ENCODE assay signal across 9 cellular contexts in the genomic region with DNA sequence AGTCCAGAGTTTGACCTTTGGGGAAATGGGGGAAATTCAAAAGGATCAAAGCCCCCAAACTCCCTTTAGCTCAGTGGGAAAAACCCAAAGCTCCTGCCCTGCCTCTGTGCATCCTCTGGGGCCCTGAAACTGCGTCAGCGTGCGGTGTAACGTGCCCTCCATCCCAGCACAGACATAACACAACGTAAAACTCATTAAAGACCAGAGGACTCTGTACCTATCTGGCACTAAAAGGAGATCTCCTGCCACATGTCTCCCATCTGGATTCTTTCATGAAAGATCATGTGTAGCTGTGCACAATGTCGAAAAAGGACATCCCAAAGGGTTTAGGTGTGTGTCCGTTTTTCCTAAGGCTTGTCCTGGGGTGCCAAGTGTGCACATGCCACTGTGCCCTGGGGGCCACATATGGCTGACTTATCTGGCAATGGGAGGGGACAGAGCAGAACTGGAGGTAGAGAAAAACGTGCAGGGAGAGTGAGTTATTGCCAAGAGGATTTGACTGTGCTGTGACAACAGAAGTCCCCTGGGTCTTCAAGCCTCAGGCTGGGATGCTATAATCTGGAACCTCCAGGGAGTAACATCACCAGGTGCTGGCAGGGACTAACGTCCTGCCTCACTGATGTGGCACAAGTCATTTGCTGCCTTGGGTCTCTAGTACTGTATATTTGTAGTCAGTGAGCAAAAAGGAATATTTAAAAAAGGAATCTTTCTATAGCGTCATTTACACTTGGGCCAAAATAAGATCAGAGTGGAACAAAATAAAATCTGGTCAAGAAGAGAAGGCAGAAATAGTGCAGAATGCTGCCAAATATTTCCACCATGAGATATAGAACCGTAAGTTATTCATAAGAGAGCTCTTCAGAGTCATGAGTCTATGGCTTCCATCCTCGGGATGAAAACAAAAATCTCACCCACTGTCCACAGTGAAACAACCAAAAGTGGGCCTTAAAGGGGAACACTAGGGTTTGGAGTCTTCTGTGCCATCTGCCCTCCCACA. TPM values are rescaled to one million over a fixed set of nuclear protein-coding genes. Genes with fewer than 3 reads are reported as not detected.
DNase-seq lines count a peak whose midpoint lies in the region; ATAC-seq and TF ChIP-seq lines count a peak whose summit lies in the region.
"Had no signal": no experiment of that assay in that cellular context is flagged by ENCODE, and none has a peak within 500 bp of the region (broad histone marks: within the 10 kb centered on the region; RNA-seq: fewer than 3 reads in every experiment).

No MANE protein-coding gene starts in this region.

- TF ChIP-seq EP300 in stomach (IDR thresholded peaks at IDR 0.05) = no peak

- peaks cover 97% of the 10 kb centered on the region for H3K4me1 Mint-ChIP-seq in activated CD4-positive, alpha-beta T cell treated with anti-CD3 and anti-CD28 coated beads, Interleukin-2, amount 10 ng/mL, durations not matched to agents 7 days and 5 days
- H3K4me1 Mint-ChIP-seq in effector memory CD8-positive, alpha-beta T cell (ENCODE audit: low read depth in 2 of 2) = peaks cover 79 to 97% of the 10 kb centered on the region in 2 donors
- H3K4me1 Mint-ChIP-seq in type B pancreatic cell (ENCODE audit: unreplicated experiment) = peaks cover 24% of the 10 kb centered on the region

- 76 to 85% (median 78%) methylated on average over 12 of the region's 12 CpGs for WGBS in stomach, 5 donors
- 74 to 80% methylated on average over 11 to 12 of the region's 12 CpGs for WGBS in body of pancreas, 2 donors

- TF ChIP-seq POLR2A in stomach (IDR thresholded peaks at IDR 0.05) (no peak), body of pancreas (IDR thresholded peaks at IDR 0.05) (no peak)

- CTCF ChIA-PET in activated CD4-positive, alpha-beta T cell treated with anti-CD3 and anti-CD28 coated beads, Interleukin-2, amount 10 ng/mL, durations not matched to agents 7 days and 5 days (lab: Charles Lee) = interaction anchor here (0.9 to 2.4 kb wide), 12 partner anchors 9 to 279 kb away, joined by 3 to 15 read pairs (median 4); partner anchors contain the start of gene PARP1

- no peaks in the 10 kb centered on the region for H3K9me3 Mint-ChIP-seq in activated CD4-positive, alpha-beta T cell treated with anti-CD3 and anti-CD28 coated beads, Interleukin-2, amount 10 ng/mL, durations not matched to agents 7 days and 5 days
- H3K9me3 Mint-ChIP-seq in effector memory CD8-positive, alpha-beta T cell = no peaks in the 10 kb centered on the region
- no peaks in the 10 kb centered on the region for H3K9me3 Mint-ChIP-seq in type B pancreatic cell

- H3K4me1 ChIP-seq in stomach = peaks cover 42 to 100% (median 75%) of the 10 kb centered on the region in 4 donors
- peaks cover 13 to 74% of the 10 kb centered on the region in 2 donors for H3K4me1 ChIP-seq in left lung
- no peaks in the 10 kb centered on the region for H3K4me1 ChIP-seq in body of pancreas

- no peaks in the 10 kb centered on the region for H3K9me3 ChIP-seq in stomach
- H3K9me3 ChIP-seq in left lung = no peaks in the 10 kb centered on the region
- no peaks in the 10 kb centered on the region for H3K9me3 ChIP-seq in body of pancreas

- H3K36me3 ChIP-seq in stomach = no peaks in the 10 kb centered on the region
- H3K36me3 ChIP-seq in left lung = peaks cover 0 to 4% of the 10 kb centered on the region in 2 donors
- no peaks in the 10 kb centered on the region for H3K36me3 ChIP-seq in body of pancreas (replicated peaks in 1 of 2; ENCODE audit: insufficient read depth in 1 of 2, low read depth in 2 of 2)

- no peak overlapping the region for H3K4me3 ChIP-seq in stomach
- H3K4me3 ChIP-seq in left lung = no peak overlapping the region
- H3K4me3 ChIP-seq in body of pancreas = no peak overlapping the region

- POLR2A ChIA-PET in activated CD4-positive, alpha-beta T cell treated with anti-CD3 and anti-CD28 coated beads, Interleukin-2, amount 10 ng/mL, durations not matched to agents 7 days and 5 days (lab: Charles Lee) = no interaction called here

- H3K27ac Mint-ChIP-seq in activated CD4-positive, alpha-beta T cell treated with anti-CD3 and anti-CD28 coated beads, Interleukin-2, amount 10 ng/mL, durations not matched to agents 7 days and 5 days = peak overlapping the region; percentile 39
- H3K27ac Mint-ChIP-seq in effector memory CD8-positive, alpha-beta T cell = peak overlapping the region; percentile 95 to 99
- H3K27ac Mint-ChIP-seq in type B pancreatic cell = no peak overlapping the region

- H3K4me3 Mint-ChIP-seq in activated CD4-positive, alpha-beta T cell treated with anti-CD3 and anti-CD28 coated beads, Interleukin-2, amount 10 ng/mL, durations not matched to agents 7 days and 5 days = no peak overlapping the region
- peak overlapping the region; percentile 27 to 53 for H3K4me3 Mint-ChIP-seq in effector memory CD8-positive, alpha-beta T cell
- H3K4me3 Mint-ChIP-seq in type B pancreatic cell = no peak overlapping the region

- H3K36me3 Mint-ChIP-seq in activated CD4-positive, alpha-beta T cell treated with anti-CD3 and anti-CD28 coated beads, Interleukin-2, amount 10 ng/mL, durations not matched to agents 7 days and 5 days (ENCODE audit: low read depth) = peaks cover 61% of the 10 kb centered on the region
- H3K36me3 Mint-ChIP-seq in effector memory CD8-positive, alpha-beta T cell (ENCODE audit: insufficient read depth) = peaks cover 34% of the 10 kb centered on the region
- H3K36me3 Mint-ChIP-seq in type B pancreatic cell = peaks cover 25% of the 10 kb centered on the region

- H3K27me3 Mint-ChIP-seq in activated CD4-positive, alpha-beta T cell treated with anti-CD3 and anti-CD28 coated beads, Interleukin-2, amount 10 ng/mL, durations not matched to agents 7 days and 5 days = no peaks in the 10 kb centered on the region
- no peaks in the 10 kb centered on the region for H3K27me3 Mint-ChIP-seq in effector memory CD8-positive, alpha-beta T cell
- no peaks in the 10 kb centered on the region for H3K27me3 Mint-ChIP-seq in type B pancreatic cell

- DNase-seq in activated CD4-positive, alpha-beta T cell treated with anti-CD3 and anti-CD28 coated beads, Interleukin-2, amount 10 ng/mL, durations not matched to agents 7 days and 5 days = no peak
- DNase-seq in activated CD4-positive, alpha-beta T cell treated with anti-CD3 and anti-CD28 coated beads for 1 hour = no peak
- DNase-seq in NCI-H82 treated with DMSO at 0.1 percent for 48 hours (lab: John Stamatoyannopoulos, UW; ENCODE audit: unreplicated experiment) = peak; percentile 65
- no peak for DNase-seq in effector memory CD8-positive, alpha-beta T cell
- DNase-seq in stomach = no peak
- DNase-seq in left lung = no peak
- DNase-seq in type B pancreatic cell (ENCODE audit: extremely low spot score, unreplicated experiment) = no peak
- DNase-seq in body of pancreas = no peak
- DNase-seq: hippocampal formation had no signal

- H3K27me3 ChIP-seq in stomach = no peaks in the 10 kb centered on the region
- H3K27me3 ChIP-seq in left lung = no peaks in the 10 kb centered on the region
- H3K27me3 ChIP-seq in body of pancreas = no peaks in the 10 kb centered on the region

- intact Hi-C loops in stomach (cut with DNase I; ENCODE audit: low total_unique reads) = no loop called here
- intact Hi-C loops in left lung (cut with DNase I) = no loop called here
- intact Hi-C loops in body of pancreas (cut with DNase I) = no loop called here

- H3K27ac ChIP-seq in stomach (peak overlapping the region in 4 of 5 donors; percentile 68 to 99 (median 76)), left lung (no peak overlapping the region), body of pancreas (no peak overlapping the region)

- TF ChIP-seq CTCF in stomach (IDR thresholded peaks at IDR 0.05) (no peak), left lung (IDR thresholded peaks at IDR 0.05) (no peak), type B pancreatic cell (conservative IDR thresholded peaks at IDR 0.05) (no peak), body of pancreas (IDR thresholded peaks at IDR 0.05) (no peak)

- ATAC-seq in effector memory CD8-positive, alpha-beta T cell (replicated peaks) = no peak
- ATAC-seq in left lung (no peak), body of pancreas (no peak)

RNA-seq across cellular contexts. Expression of gene ITPKB, which starts 52.3 kb away (rescaled TPM):
- total RNA-seq in activated CD4-positive, alpha-beta T cell treated with anti-CD3 and anti-CD28 coated beads, Interleukin-2, amount 10 ng/mL, durations not matched to agents 7 days and 5 days = 10 to 100 TPM; 61.1 to 64.0 TPM
- total RNA-seq in stomach (10 to 100 TPM; 16.4 to 38.8 (median 24.6) TPM), left lung (10 to 100 TPM; 25.0 to 34.6 TPM), type B pancreatic cell (ENCODE audit: low replicate concordance) (24.5 and 31.4 TPM in 2 replicates), body of pancreas (10 to 100 TPM; 13.0 to 21.1 TPM)
- 1 to 10 TPM; 3.8 to 5.4 (median 4.4) TPM for polyA plus RNA-seq in stomach

Comparison
In these comparisons a context has a peak if more than half of its experiments do, and no peak if none do; other contexts are left out.
1. H3K4me3 Mint-ChIP-seq: peak in effector memory CD8-positive, alpha-beta T cell (2 of 2); none in activated CD4-positive, alpha-beta T cell treated with anti-CD3 and anti-CD28 coated beads, Interleukin-2, amount 10 ng/mL, durations not matched to agents 7 days and 5 days (single experiment) and type B pancreatic cell (single experiment).
2. H3K27ac ChIP-seq: peak in stomach (4 of 5); none in left lung (0 of 2) and body of pancreas (0 of 4).